Comparison of ENCODE assay signal across 19 cellular contexts in genomic region chr22:26849575-26849974, GRCh38.
DNase-seq lines count a peak whose midpoint lies in the region; TF ChIP-seq lines count a peak whose summit lies in the region.
"Had no signal": no experiment of that assay in that cellular context is flagged by ENCODE, and none has a peak within 500 bp of the region (broad histone marks: within the 10 kb centered on the region; RNA-seq: fewer than 3 reads in every experiment).

No MANE protein-coding gene starts in this region.

- H3K9me3 ChIP-seq in vagina: no peaks in the 10 kb centered on the region
- H3K9me3 ChIP-seq: BLaER1, Caco-2 had no signal

- TF ChIP-seq CTCF in osteocyte (IDR thresholded peaks at IDR 0.05) (no peak), vagina (IDR thresholded peaks at IDR 0.05) (no peak)

- no peaks in the 10 kb centered on the region for H3K27me3 Mint-ChIP-seq in activated CD4-positive, alpha-beta memory T cell treated with anti-CD3 and anti-CD28 coated beads, Interleukin-2, amount 10 ng/mL, durations not matched to agents 7 days and 5 days
- H3K27me3 Mint-ChIP-seq in activated CD4-positive, alpha-beta memory T cell treated with anti-CD3 and anti-CD28 coated beads for 36 hours: no peaks in the 10 kb centered on the region
- no peaks in the 10 kb centered on the region for H3K27me3 Mint-ChIP-seq in osteocyte (ENCODE audit: unreplicated experiment)
- H3K27me3 Mint-ChIP-seq: B cell; CD4-positive, CD25-positive, alpha-beta regulatory T cell had no signal

- intact Hi-C loops in activated CD4-positive, alpha-beta memory T cell treated with anti-CD3 and anti-CD28 coated beads for 36 hours (cut with micrococcal nuclease): no loop called here
- intact Hi-C loops in vagina (cut with DNase I): no loop called here

- no peaks in the 10 kb centered on the region for H3K36me3 Mint-ChIP-seq in activated CD4-positive, alpha-beta memory T cell treated with anti-CD3 and anti-CD28 coated beads, Interleukin-2, amount 10 ng/mL, durations not matched to agents 7 days and 5 days (ENCODE audit: low read depth)
- H3K36me3 Mint-ChIP-seq in activated CD4-positive, alpha-beta memory T cell treated with anti-CD3 and anti-CD28 coated beads for 36 hours: peaks cover 10% of the 10 kb centered on the region
- H3K36me3 Mint-ChIP-seq in osteocyte (ENCODE audit: unreplicated experiment): no peaks in the 10 kb centered on the region

- H3K9me3 Mint-ChIP-seq in activated CD4-positive, alpha-beta memory T cell treated with anti-CD3 and anti-CD28 coated beads, Interleukin-2, amount 10 ng/mL, durations not matched to agents 7 days and 5 days: no peaks in the 10 kb centered on the region
- H3K9me3 Mint-ChIP-seq in activated CD4-positive, alpha-beta memory T cell treated with anti-CD3 and anti-CD28 coated beads for 36 hours: no peaks in the 10 kb centered on the region
- no peaks in the 10 kb centered on the region for H3K9me3 Mint-ChIP-seq in osteocyte (ENCODE audit: unreplicated experiment)
- H3K9me3 Mint-ChIP-seq: CD8-positive, alpha-beta T cell had no signal

- DNase-seq in activated CD4-positive, alpha-beta memory T cell treated with anti-CD3 and anti-CD28 coated beads, Interleukin-2, amount 10 ng/mL, durations not matched to agents 7 days and 5 days: peak; percentile 7
- DNase-seq in activated CD4-positive, alpha-beta memory T cell treated with anti-CD3 and anti-CD28 coated beads for 36 hours: no peak
- peak; percentile 11 for DNase-seq in ecto neural progenitor cell (ENCODE audit: low spot score)
- DNase-seq in osteocyte (ENCODE audit: extremely low spot score, unreplicated experiment): peak; percentile 17
- DNase-seq in vagina (ENCODE audit: extremely low spot score in 2 of 2): peak; percentile 54 to 58
- DNase-seq in NCI-H187 treated with DMSO at 0.1 percent for 48 hours (lab: John Stamatoyannopoulos, UW): no peak
- no peak for DNase-seq in NCI-H748 treated with DMSO at 0.1 percent for 48 hours (lab: John Stamatoyannopoulos, UW)
- DNase-seq: Caco-2; CD4-positive, CD25-positive, alpha-beta regulatory T cell; DMS153; DND-41; GOT3; H7; HCEC 1CT had no signal

- no peak overlapping the region for H3K27ac ChIP-seq in vagina
- H3K27ac ChIP-seq: 22Rv1, BLaER1, C4-2B had no signal

- H3K4me3 Mint-ChIP-seq in activated CD4-positive, alpha-beta memory T cell treated with anti-CD3 and anti-CD28 coated beads, Interleukin-2, amount 10 ng/mL, durations not matched to agents 7 days and 5 days: no peak overlapping the region
- H3K4me3 Mint-ChIP-seq in activated CD4-positive, alpha-beta memory T cell treated with anti-CD3 and anti-CD28 coated beads for 36 hours: no peak overlapping the region
- no peak overlapping the region for H3K4me3 Mint-ChIP-seq in osteocyte (ENCODE audit: unreplicated experiment)
- H3K4me3 Mint-ChIP-seq: B cell; CD8-positive, alpha-beta T cell had no signal

- POLR2A ChIA-PET in activated CD4-positive, alpha-beta memory T cell treated with anti-CD3 and anti-CD28 coated beads, Interleukin-2, amount 10 ng/mL, durations not matched to agents 7 days and 5 days (lab: Charles Lee): no interaction called here
- POLR2A ChIA-PET in activated CD4-positive, alpha-beta memory T cell treated with anti-CD3 and anti-CD28 coated beads for 36 hours (lab: Charles Lee): no interaction called here

- CTCF ChIA-PET in activated CD4-positive, alpha-beta memory T cell treated with anti-CD3 and anti-CD28 coated beads, Interleukin-2, amount 10 ng/mL, durations not matched to agents 7 days and 5 days (lab: Charles Lee): no interaction called here
- CTCF ChIA-PET in activated CD4-positive, alpha-beta memory T cell treated with anti-CD3 and anti-CD28 coated beads for 36 hours (lab: Charles Lee): no interaction called here

- peaks cover 15% of the 10 kb centered on the region for H3K4me1 Mint-ChIP-seq in activated CD4-positive, alpha-beta memory T cell treated with anti-CD3 and anti-CD28 coated beads, Interleukin-2, amount 10 ng/mL, durations not matched to agents 7 days and 5 days
- no peaks in the 10 kb centered on the region for H3K4me1 Mint-ChIP-seq in activated CD4-positive, alpha-beta memory T cell treated with anti-CD3 and anti-CD28 coated beads for 36 hours (ENCODE audit: low read depth)
- H3K4me1 Mint-ChIP-seq in osteocyte (ENCODE audit: unreplicated experiment): peaks cover 25% of the 10 kb centered on the region

- no peak for TF ChIP-seq POLR2A in vagina (IDR thresholded peaks at IDR 0.05)

- no peaks in the 10 kb centered on the region for H3K4me1 ChIP-seq in vagina
- H3K4me1 ChIP-seq: Caco-2 had no signal

- H3K27me3 ChIP-seq in vagina: no peaks in the 10 kb centered on the region
- H3K27me3 ChIP-seq: BLaER1 had no signal

- H3K36me3 ChIP-seq in vagina: no peaks in the 10 kb centered on the region
- H3K36me3 ChIP-seq: BLaER1 had no signal

- no peak overlapping the region for H3K27ac Mint-ChIP-seq in activated CD4-positive, alpha-beta memory T cell treated with anti-CD3 and anti-CD28 coated beads, Interleukin-2, amount 10 ng/mL, durations not matched to agents 7 days and 5 days
- no peak overlapping the region for H3K27ac Mint-ChIP-seq in activated CD4-positive, alpha-beta memory T cell treated with anti-CD3 and anti-CD28 coated beads for 36 hours
- H3K27ac Mint-ChIP-seq in osteocyte (ENCODE audit: unreplicated experiment): no peak overlapping the region
- H3K27ac Mint-ChIP-seq: B cell; CD8-positive, alpha-beta T cell had no signal

- no peak overlapping the region for H3K4me3 ChIP-seq in vagina
- H3K4me3 ChIP-seq: BLaER1 had no signal

Comparison
In these comparisons a context has a peak if more than half of its experiments do, and no peak if none do; other contexts are left out.
1. DNase-seq: peak in activated CD4-positive, alpha-beta memory T cell treated with anti-CD3 and anti-CD28 coated beads, Interleukin-2, amount 10 ng/mL, durations not matched to agents 7 days and 5 days (single experiment), ecto neural progenitor cell (single experiment), osteocyte (single experiment) and vagina (2 of 2); none in activated CD4-positive, alpha-beta memory T cell treated with anti-CD3 and anti-CD28 coated beads for 36 hours (single experiment), NCI-H187 treated with DMSO at 0.1 percent for 48 hours (single experiment) and NCI-H748 treated with DMSO at 0.1 percent for 48 hours (single experiment).